ENCODE assay signal across 23 cellular contexts in genomic region chr4:188778880-188779279, GRCh38.
DNase-seq lines count a peak whose midpoint lies in the region; ATAC-seq, FAIRE-seq and TF ChIP-seq lines count a peak whose summit lies in the region.
"Had no signal": no experiment of that assay in that cellular context is flagged by ENCODE, and none has a peak within 500 bp of the region (broad histone marks: within the 10 kb centered on the region; RNA-seq: fewer than 3 reads in every experiment).

No MANE protein-coding gene starts in this region.

- no peak overlapping the region for H3K4me2 ChIP-seq in astrocyte (ENCODE audit: low read length)

- no peak for TF ChIP-seq POLR2A in gastroesophageal sphincter (IDR thresholded peaks at IDR 0.05)

- H3K9ac ChIP-seq in astrocyte (ENCODE audit: low read length) = no peak overlapping the region

- no peaks in the 10 kb centered on the region for H3K36me3 ChIP-seq in astrocyte (ENCODE audit: insufficient read depth, low read length)
- H3K36me3 ChIP-seq in gastroesophageal sphincter = no peaks in the 10 kb centered on the region
- H3K36me3 ChIP-seq: cardiac muscle cell, lower lobe of right lung, Peyer's patch, tibial artery had no signal

- ATAC-seq in gastroesophageal sphincter (no peak), GM18907 (IDR thresholded peaks at IDR 0.05; ENCODE audit: unreplicated experiment) (no peak)
- ATAC-seq: lower lobe of right lung had no signal

- H3K4me3 ChIP-seq in astrocyte (ENCODE audit: insufficient read depth, low read depth, low read length) (no peak overlapping the region), gastroesophageal sphincter (no peak overlapping the region)
- H3K4me3 ChIP-seq: cardiac muscle cell, lower lobe of right lung, Peyer's patch, SK-N-MC, tibial artery had no signal

- H3K79me2 ChIP-seq in astrocyte (ENCODE audit: insufficient read depth, low read length) = no peaks in the 10 kb centered on the region

- H3K9me3 Mint-ChIP-seq in astrocyte (ENCODE audit: unreplicated experiment) = peaks cover 3% of the 10 kb centered on the region
- H3K9me3 Mint-ChIP-seq: activated T-helper 1 cell treated with anti-CD3 and anti-CD28 coated beads, Interleukin-12 subunit alpha, Interleukin-12 subunit beta, Interleukin-2, Interleukin-4 antibody, amounts not matched to agents 30 ng/mL and 10 ng/mL and 1 ng/mL, durations not matched to agents 14 hours and 24 hours and 36 hours had no signal

- no peaks in the 10 kb centered on the region for H4K20me1 ChIP-seq in astrocyte (ENCODE audit: insufficient read depth, low read length)

- H2AFZ ChIP-seq in astrocyte (ENCODE audit: low read depth, low read length) = no peak overlapping the region

- DNase-seq in HCEC 1CT (peak; percentile 14), astrocyte (ENCODE audit: low read depth) (no peak), fibroblast of the conjunctiva (ENCODE audit: low read depth) (peak; percentile 44), NCI-H2081 treated with DMSO at 0.1 percent for 48 hours (lab: John Stamatoyannopoulos, UW) (no peak), NCI-H1930 (lab: John Stamatoyannopoulos, UW) (no peak)
- DNase-seq: activated naive CD8-positive, alpha-beta T cell treated with anti-CD3 and anti-CD28 coated beads for 36 hours; C1 segment of cervical spinal cord; head of caudate nucleus; lower lobe of right lung; NCI-H187 treated with DMSO at 0.1 percent for 48 hours; NK-92 treated with Interleukin-12 subunit alpha and Interleukin-12 subunit beta, amount 100 ng/mL, for 24 hours; nucleus accumbens; Peyer's patch; retina; stimulated activated CD4-positive, alpha-beta T cell treated with anti-CD3 and anti-CD28 coated beads, Interleukin-15, amount 100 ng/mL, for 24 hours; stimulated activated naive CD4-positive, alpha-beta T cell treated with Interleukin-2 at 50 U/mL for 16 hours; tibial artery had no signal

- peak overlapping the region; percentile 95 for H3K27ac Mint-ChIP-seq in astrocyte (ENCODE audit: unreplicated experiment)
- H3K27ac Mint-ChIP-seq: activated naive CD8-positive, alpha-beta T cell treated with anti-CD3 and anti-CD28 coated beads for 36 hours; activated T-helper 1 cell treated with anti-CD3 and anti-CD28 coated beads, Interleukin-12 subunit alpha, Interleukin-12 subunit beta, Interleukin-2, Interleukin-4 antibody, amounts not matched to agents 30 ng/mL and 10 ng/mL and 1 ng/mL, durations not matched to agents 14 hours and 24 hours and 36 hours had no signal

- H3K9me3 ChIP-seq in astrocyte (ENCODE audit: insufficient read depth, low read depth, low read length) = no peaks in the 10 kb centered on the region
- no peaks in the 10 kb centered on the region for H3K9me3 ChIP-seq in gastroesophageal sphincter
- H3K9me3 ChIP-seq: lower lobe of right lung, Peyer's patch, tibial artery had no signal

- H3K36me3 Mint-ChIP-seq in astrocyte (ENCODE audit: low read depth, unreplicated experiment) = no peaks in the 10 kb centered on the region
- H3K36me3 Mint-ChIP-seq: activated naive CD8-positive, alpha-beta T cell treated with anti-CD3 and anti-CD28 coated beads for 36 hours had no signal

- no peak for FAIRE-seq in astrocyte (lab: Jason Lieb, UNC)
- FAIRE-seq: GM12891 had no signal

- H3K4me3 Mint-ChIP-seq in astrocyte (ENCODE audit: unreplicated experiment) = no peak overlapping the region
- H3K4me3 Mint-ChIP-seq: activated naive CD8-positive, alpha-beta T cell treated with anti-CD3 and anti-CD28 coated beads for 36 hours; activated T-helper 1 cell treated with anti-CD3 and anti-CD28 coated beads, Interleukin-12 subunit alpha, Interleukin-12 subunit beta, Interleukin-2, Interleukin-4 antibody, amounts not matched to agents 30 ng/mL and 10 ng/mL and 1 ng/mL, durations not matched to agents 14 hours and 24 hours and 36 hours had no signal

- no peak for TF ChIP-seq CTCF in astrocyte (IDR thresholded peaks at IDR 0.05; ENCODE audit: insufficient read depth, low read depth, low read length)
- no peak for TF ChIP-seq CTCF in gastroesophageal sphincter (IDR thresholded peaks at IDR 0.05)

- H3K27me3 ChIP-seq in astrocyte (ENCODE audit: insufficient read depth, low read length) = no peaks in the 10 kb centered on the region
- H3K27me3 ChIP-seq in gastroesophageal sphincter = no peaks in the 10 kb centered on the region
- H3K27me3 ChIP-seq: cardiac muscle cell, Peyer's patch, tibial artery had no signal

- H3K4me1 Mint-ChIP-seq in astrocyte (ENCODE audit: low read depth, unreplicated experiment) = peaks cover 36% of the 10 kb centered on the region
- H3K4me1 Mint-ChIP-seq: activated naive CD8-positive, alpha-beta T cell treated with anti-CD3 and anti-CD28 coated beads for 36 hours had no signal

- no peaks in the 10 kb centered on the region for H3K27me3 Mint-ChIP-seq in astrocyte (ENCODE audit: low read depth, unreplicated experiment)
- H3K27me3 Mint-ChIP-seq: activated naive CD8-positive, alpha-beta T cell treated with anti-CD3 and anti-CD28 coated beads for 36 hours had no signal

- WGBS in gastroesophageal sphincter (ENCODE audit: low coverage in 1 of 2), 2 donors = 37 to 54% methylated on average over 4 of the region's 4 CpGs

- H3K27ac ChIP-seq in astrocyte (ENCODE audit: low read depth, low read length) = no peak overlapping the region
- no peak overlapping the region for H3K27ac ChIP-seq in gastroesophageal sphincter
- H3K27ac ChIP-seq: cardiac muscle cell, lower lobe of right lung, Peyer's patch, SK-N-MC, tibial artery had no signal

- no peak for TF ChIP-seq EP300 in gastroesophageal sphincter (IDR thresholded peaks at IDR 0.05)

- H3K4me1 ChIP-seq in astrocyte (ENCODE audit: insufficient read depth, low read length) (no peaks in the 10 kb centered on the region), gastroesophageal sphincter (no peaks in the 10 kb centered on the region)
- H3K4me1 ChIP-seq: lower lobe of right lung, Peyer's patch had no signal

Comparison
In these comparisons a context has a peak if more than half of its experiments do, and no peak if none do; other contexts are left out.
1. DNase-seq: peak in HCEC 1CT (single experiment) and fibroblast of the conjunctiva (single experiment); none in astrocyte (single experiment), NCI-H2081 treated with DMSO at 0.1 percent for 48 hours (single experiment) and NCI-H1930 (0 of 2).